ENCODE assay signal across 23 cellular contexts in genomic region chr4:85942107-85942506, GRCh38.
"Had no signal": no experiment of that assay in that cellular context is flagged by ENCODE, and none has a peak within 500 bp of the region (broad histone marks: within the 10 kb centered on the region; RNA-seq: fewer than 3 reads in every experiment).

No MANE protein-coding gene starts in this region.

- H3K27ac ChIP-seq: body of pancreas, KMS-11, SJCRH30 had no signal

- H3K4me1 ChIP-seq: SJCRH30 had no signal

- H3K4me2 ChIP-seq: KMS-11 had no signal

- ATAC-seq: activated CD4-positive, CD25-positive, alpha-beta regulatory T cell treated with anti-CD3 and anti-CD28 coated beads, Interleukin-2, amount 50 U/mL, for 24 hours; activated CD8-positive, alpha-beta T cell treated with anti-CD3 and anti-CD28 coated beads for 36 hours; body of pancreas; Panc1; SK-N-SH treated with all-trans-retinoic acid at 6 μM for 48 hours had no signal

- H3K4me3 ChIP-seq: body of pancreas, MG63, SJCRH30 had no signal

- H3K9ac ChIP-seq: KMS-11 had no signal

- H3K9me3 ChIP-seq: body of pancreas, MG63, SJCRH30 had no signal

- DNase-seq: activated CD4-positive, alpha-beta T cell treated with anti-CD3 and anti-CD28 coated beads for 4 hours; activated CD8-positive, alpha-beta memory T cell treated with anti-CD3 and anti-CD28 coated beads, Interleukin-2, amount 50 U/mL, for 4 hours; activated CD8-positive, alpha-beta T cell treated with anti-CD3 and anti-CD28 coated beads for 36 hours; activated effector memory CD4-positive, alpha-beta T cell treated with Interleukin-2 at 50 U/mL for 16 hours; activated naive CD4-positive, alpha-beta T cell; aorta; body of pancreas; central memory CD4-positive, alpha-beta T cell; MG63; NCI-H1105 treated with DMSO at 0.1 percent for 48 hours; NCI-H1436 treated with DMSO at 0.1 percent for 48 hours; NCI-H187; NCI-H2081; NCI-H446; NCI-H524; Right ventricle myocardium superior; RPMI8226; SJCRH30; SW 1271 had no signal

- H3K27me3 ChIP-seq: body of pancreas, MG63, SJCRH30 had no signal

- H3K36me3 ChIP-seq: MG63 had no signal
